ENCODE assay signal across 9 cellular contexts in genomic region chr19:31980851-31981250, GRCh38.
"Had no signal": no experiment of that assay in that cellular context is flagged by ENCODE, and none has a peak within 500 bp of the region (broad histone marks: within the 10 kb centered on the region; RNA-seq: fewer than 3 reads in every experiment).

No MANE protein-coding gene starts in this region.

- FAIRE-seq: HTR-8/SVneo, K562 had no signal

- H3K4me3 ChIP-seq: GM23248, HAP-1, K562 had no signal

- H3K36me3 ChIP-seq: HAP-1 had no signal

- H3K4me3 Mint-ChIP-seq: HFFc6 had no signal

- H3K9me3 ChIP-seq: HAP-1 had no signal

- H3K9ac ChIP-seq: GM23248 had no signal

- ATAC-seq: HCT116, K562 had no signal

- H3K27ac ChIP-seq: GM23248 had no signal

- DNase-seq: GM23248, GOT3, H7, HFFc6, IMR-90 had no signal

- H2AFZ ChIP-seq: GM23248 had no signal

- H3K4me1 ChIP-seq: HAP-1 had no signal

- H3K27ac Mint-ChIP-seq: HFFc6 had no signal
